ENCODE assay signal across 10 cellular contexts in the genomic region with DNA sequence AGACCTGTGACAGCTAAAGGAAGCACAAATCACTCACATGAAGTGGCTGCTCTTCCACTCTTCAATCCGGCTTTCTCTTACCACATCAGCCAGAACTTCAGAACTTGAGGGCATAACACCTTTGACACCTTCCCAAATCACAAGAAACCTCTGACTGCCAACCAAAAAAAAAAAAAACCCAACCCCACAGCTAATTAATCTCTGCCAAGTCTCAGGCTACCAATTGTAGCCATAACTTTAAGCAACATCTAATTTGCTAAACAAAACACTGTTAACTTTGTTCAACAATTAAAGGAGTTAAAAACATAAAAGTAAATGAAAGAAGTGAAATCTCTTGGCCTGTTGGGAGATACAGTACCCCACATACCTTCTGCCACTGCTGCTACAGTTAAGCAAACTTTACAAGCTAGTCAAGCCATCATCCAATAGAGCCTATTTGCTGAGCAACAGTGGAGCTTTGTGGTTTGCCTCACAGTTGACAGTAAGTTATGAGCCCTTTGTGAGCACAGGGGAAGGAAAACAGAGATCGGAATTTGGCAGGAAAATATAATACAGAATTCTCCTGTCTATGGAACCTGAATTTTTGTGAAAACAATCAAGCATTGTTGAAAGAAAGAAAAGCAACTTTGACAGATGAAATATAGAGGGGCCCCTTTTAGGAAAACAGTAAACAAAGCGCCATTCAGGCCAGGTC. TPM values are rescaled to one million over a fixed set of nuclear protein-coding genes. Genes with fewer than 3 reads are reported as not detected.
DNase-seq lines count a peak whose midpoint lies in the region; ATAC-seq and TF ChIP-seq lines count a peak whose summit lies in the region.
"Had no signal": no experiment of that assay in that cellular context is flagged by ENCODE, and none has a peak within 500 bp of the region (broad histone marks: within the 10 kb centered on the region; RNA-seq: fewer than 3 reads in every experiment).

A gene (minus strand): TSS at position 490 of the 694 bp plus-strand sequence. CDS start 15,298 bp downstream, outside the sequence.

- no peak within 1 kb of the TSS for H3K23ac ChIP-seq in H9 (ENCODE audit: insufficient read length, low read depth, low read length)

- peak; percentile 57 for ATAC-seq in left ventricle myocardium superior
- no peak for ATAC-seq in HG03025 (IDR thresholded peaks at IDR 0.05; ENCODE audit: low FRiP score, unreplicated experiment)
- ATAC-seq in GM21723 (IDR thresholded peaks at IDR 0.05; ENCODE audit: unreplicated experiment): no peak

- H4K8ac ChIP-seq in H9 (replicated peaks; ENCODE audit: insufficient read length, low read depth, low read length): no peak within 1 kb of the TSS

- TF ChIP-seq CTCF in H9 (conservative IDR thresholded peaks at IDR 0.05) (no peak), VCaP (conservative IDR thresholded peaks at IDR 0.05) (no peak), prostate gland (IDR thresholded peaks at IDR 0.05) (no peak)

- H2AFZ ChIP-seq in H9 (ENCODE audit: low read length): no peak within 1 kb of the TSS

- no peak within 1 kb of the TSS for H2BK20ac ChIP-seq in H9 (ENCODE audit: low read depth, low read length, poor library complexity, severe bottlenecking)

- intact Hi-C loops in left ventricle myocardium superior (cut with micrococcal nuclease): no loop called here
- intact Hi-C loops in prostate gland (cut with DNase I): no loop called here

- H3K9me3 ChIP-seq in H9 (ENCODE audit: control insufficient read depth, low read depth, low read length) (no peaks in the 10 kb centered on the region), prostate gland (no peaks in the 10 kb centered on the region)
- H3K9me3 ChIP-seq in CD8-positive, alpha-beta memory T cell (ENCODE audit: low read length): no peaks in the 10 kb centered on the region

- H3K14ac ChIP-seq in H9 (ENCODE audit: insufficient read depth, low read length): no peak within 1 kb of the TSS; the same call in 1 of the 2 replicates

- H4K5ac ChIP-seq in H9 (ENCODE audit: insufficient read length, low read depth, low read length): no peak within 1 kb of the TSS

- no CpG with 5 or more reads among the region's 3 CpGs for WGBS in H9 (ENCODE audit: extremely low coverage, insufficient read length, low lambda C conversion rate)
- 38% methylated on average over 3 of the region's 3 CpGs for WGBS in prostate gland

- CTCF ChIA-PET in CD8-positive, alpha-beta memory T cell (lab: Charles Lee): no interaction called here

- no peak within 1 kb of the TSS for H2AK5ac ChIP-seq in H9 (ENCODE audit: insufficient read length, low read length)

- peak within 1 kb of the TSS in 1 of 3 experiments; percentile 82; a peak in 2 of 7 replicates for H3K27ac Mint-ChIP-seq in H9
- H3K27ac Mint-ChIP-seq in CD8-positive, alpha-beta memory T cell: no peak within 1 kb of the TSS
- H3K27ac Mint-ChIP-seq: activated B cell treated with CpG ODN at 0.5 μM for 24 hours had no signal

- peaks cover 15 to 17% of the 10 kb centered on the region in 2 experiments for H3K4me1 Mint-ChIP-seq in H9
- no peaks in the 10 kb centered on the region for H3K4me1 Mint-ChIP-seq in CD8-positive, alpha-beta memory T cell
- H3K4me1 Mint-ChIP-seq: activated B cell treated with CpG ODN at 0.5 μM for 24 hours had no signal

- no peaks in the 10 kb centered on the region for H3K27me3 ChIP-seq in H9 (ENCODE audit: insufficient read depth, low read length)
- no peaks in the 10 kb centered on the region for H3K27me3 ChIP-seq in prostate gland (replicated peaks; ENCODE audit: insufficient read depth)
- no peaks in the 10 kb centered on the region for H3K27me3 ChIP-seq in CD8-positive, alpha-beta memory T cell (ENCODE audit: insufficient read depth, low read length, poor library complexity, severe bottlenecking)

- H3K23me2 ChIP-seq in H9 (ENCODE audit: insufficient read length, low read depth, low read length, poor library complexity, severe bottlenecking): no peaks in the 10 kb centered on the region

- H2BK12ac ChIP-seq in H9 (ENCODE audit: insufficient read length, low read depth, low read length): peak within 1 kb of the TSS; percentile 88

- H3K4me1 ChIP-seq in H9 (ENCODE audit: insufficient read depth, low read length) (peaks cover 3% of the 10 kb centered on the region; the same call in 1 of the 2 replicates), prostate gland (replicated peaks) (no peaks in the 10 kb centered on the region)
- no peaks in the 10 kb centered on the region for H3K4me1 ChIP-seq in CD8-positive, alpha-beta memory T cell (ENCODE audit: insufficient read depth, low read length)

- H3K4me3 Mint-ChIP-seq in H9: no peak within 1 kb of the TSS
- no peak within 1 kb of the TSS for H3K4me3 Mint-ChIP-seq in CD8-positive, alpha-beta memory T cell
- H3K4me3 Mint-ChIP-seq: activated B cell treated with CpG ODN at 0.5 μM for 24 hours had no signal

- no peaks in the 10 kb centered on the region for H4K20me1 ChIP-seq in H9 (ENCODE audit: control insufficient read depth, insufficient read depth, insufficient read length)

- H3K27ac ChIP-seq in H9 (ENCODE audit: insufficient read length, low read depth, low read length) (no peak within 1 kb of the TSS), VCaP (peak within 1 kb of the TSS; percentile 53; the same call in 1 of the 2 replicates), prostate gland (no peak within 1 kb of the TSS)
- no peak within 1 kb of the TSS for H3K27ac ChIP-seq in CD8-positive, alpha-beta memory T cell (ENCODE audit: low read depth, low read length)

- no peaks in the 10 kb centered on the region for H3K36me3 ChIP-seq in prostate gland
- no peaks in the 10 kb centered on the region for H3K36me3 ChIP-seq in CD8-positive, alpha-beta memory T cell (ENCODE audit: insufficient read depth, low read length)

- no peak within 1 kb of the TSS for H3K9ac ChIP-seq in H9 (ENCODE audit: extremely low read depth, insufficient read length, low read length)

- H3K56ac ChIP-seq in H9 (ENCODE audit: insufficient read length, low read depth, low read length): no peak within 1 kb of the TSS

- no peak within 1 kb of the TSS for H3K4me2 ChIP-seq in H9 (ENCODE audit: insufficient read depth, insufficient read length, low read length)

- DNase-seq in H9 (no peak), left ventricle myocardium superior (no peak), prostate gland (ENCODE audit: low spot score) (peak; percentile 28)
- DNase-seq in stimulated activated CD4-positive, alpha-beta T cell treated with anti-CD3 and anti-CD28 coated beads, Interleukin-12 subunit alpha, Interleukin-12 subunit beta, amount 100 ng/mL, for 4 hours: no peak
- DNase-seq in CD8-positive, alpha-beta memory T cell: no peak
- DNase-seq: activated B cell treated with CpG ODN at 0.5 μM for 24 hours; NK-92 treated with Interleukin-12 subunit alpha and Interleukin-12 subunit beta, amount 100 ng/mL, for 24 hours had no signal

- no peak within 1 kb of the TSS for H2BK120ac ChIP-seq in H9 (ENCODE audit: low read depth, low read length, poor library complexity, severe bottlenecking)

- POLR2A ChIA-PET in CD8-positive, alpha-beta memory T cell (lab: Charles Lee): no interaction called here

- H3K18ac ChIP-seq in H9 (ENCODE audit: insufficient read length, low read depth, low read length): no peak within 1 kb of the TSS

- no peaks in the 10 kb centered on the region for H3K36me3 Mint-ChIP-seq in H9 (ENCODE audit: insufficient read depth in 1 of 3, low read depth in 3 of 3)
- no peaks in the 10 kb centered on the region for H3K36me3 Mint-ChIP-seq in CD8-positive, alpha-beta memory T cell

- H3K79me1 ChIP-seq in H9 (ENCODE audit: insufficient read depth, low read depth, low read length, poor library complexity, severe bottlenecking): no peaks in the 10 kb centered on the region

- no peak within 1 kb of the TSS for H2BK15ac ChIP-seq in H9 (ENCODE audit: low read depth, low read length)

- no peaks in the 10 kb centered on the region for H3K9me3 Mint-ChIP-seq in H9
- peaks cover 3 to 30% (median 6%) of the 10 kb centered on the region in 5 donors for H3K9me3 Mint-ChIP-seq in CD8-positive, alpha-beta memory T cell

- H3T11ph ChIP-seq in H9 (ENCODE audit: low read length): no peak within 1 kb of the TSS

- H3K4ac ChIP-seq in H9 (ENCODE audit: low read depth, low read length): no peak within 1 kb of the TSS

- no peak within 1 kb of the TSS for H2BK5ac ChIP-seq in H9 (ENCODE audit: insufficient read length, low read length)

- H3K27me3 Mint-ChIP-seq in H9 (ENCODE audit: low read depth): peaks cover 22% of the 10 kb centered on the region
- H3K27me3 Mint-ChIP-seq in CD8-positive, alpha-beta memory T cell: no peaks in the 10 kb centered on the region
- H3K27me3 Mint-ChIP-seq: activated B cell treated with CpG ODN at 0.5 μM for 24 hours had no signal

- TF ChIP-seq POLR2A in prostate gland (IDR thresholded peaks at IDR 0.05): no peak

- no peaks in the 10 kb centered on the region for H3K79me2 ChIP-seq in H9 (ENCODE audit: insufficient read depth, low read length)

- no peak within 1 kb of the TSS for H3K4me3 ChIP-seq in prostate gland
- H3K4me3 ChIP-seq in CD8-positive, alpha-beta memory T cell (ENCODE audit: low read length): no peak within 1 kb of the TSS

- H4K91ac ChIP-seq in H9 (ENCODE audit: insufficient read length, low read depth, low read length): no peak within 1 kb of the TSS

RNA-seq across cellular contexts. Expression of the gene that starts here (rescaled TPM):
- total RNA-seq in H9 (2021) (0.15 TPM in 1 of 2 replicates, not detected in the other), left ventricle myocardium superior (16.9 TPM), prostate gland (10 to 100 TPM in 1 of 2 donors, 1 to 10 TPM in 1; 3.1 to 15.5 TPM)
- not detected for total RNA-seq in CD8-positive, alpha-beta memory T cell
- not detected for polyA plus RNA-seq in CD8-positive, alpha-beta memory T cell
- total RNA-seq: activated B cell treated with CpG ODN at 0.5 μM for 24 hours had no signal
